ENCODE assay signal across 8 cellular contexts in the genomic region with DNA sequence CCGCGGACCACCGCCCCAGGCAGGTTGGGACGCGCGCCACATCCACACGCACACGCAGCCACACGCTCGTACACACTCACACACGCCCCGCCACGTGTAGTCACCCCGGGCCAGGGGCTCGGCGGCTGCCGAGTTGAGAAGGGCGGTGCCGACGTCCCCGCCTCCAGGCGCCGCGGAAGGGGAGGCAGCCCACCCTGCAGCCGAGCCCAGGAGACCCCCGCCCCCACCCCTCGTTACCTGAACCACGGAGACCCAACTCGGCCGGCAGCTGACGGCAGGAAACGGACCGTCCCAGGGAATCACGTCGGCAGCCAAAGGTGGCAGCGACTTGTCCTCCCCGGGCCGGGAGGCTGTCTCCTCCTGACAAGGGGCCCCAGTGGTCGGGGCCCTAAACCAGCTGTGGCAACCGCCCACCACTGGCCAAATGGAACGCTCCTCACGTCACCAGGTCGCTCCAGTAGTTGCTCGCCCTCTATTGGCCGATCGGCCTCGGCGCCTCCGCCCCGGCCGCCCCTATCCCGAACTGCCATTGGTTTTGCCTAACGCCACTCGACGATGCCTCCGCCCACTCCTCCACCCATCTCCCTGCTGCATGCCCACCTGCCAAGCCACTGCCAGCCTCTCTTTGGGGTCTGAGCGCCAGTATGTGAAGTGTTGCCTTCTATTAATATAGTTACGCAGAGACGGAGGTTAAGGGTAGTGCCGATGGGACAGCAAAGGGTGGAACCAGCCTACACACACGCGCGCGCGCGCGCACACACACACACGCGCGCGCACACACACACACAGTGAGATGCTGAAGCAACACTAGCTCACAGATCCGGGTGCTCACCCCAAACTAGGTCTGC. TPM values are rescaled to one million over a fixed set of nuclear protein-coding genes. Genes with fewer than 3 reads are reported as not detected.
DNase-seq lines count a peak whose midpoint lies in the region; ATAC-seq and TF ChIP-seq lines count a peak whose summit lies in the region.

A gene (minus strand): TSS at position 428 of the 848 bp plus-strand sequence. CDS start 1,941 bp downstream, outside the sequence.

- no peaks in the 10 kb centered on the region for H3K36me3 Mint-ChIP-seq in activated T-cell treated with anti-CD3 and anti-CD28 coated beads, Interleukin-2, amount 50 U/mL, for 72 hours (ENCODE audit: insufficient read depth in 2 of 2)

- H3K27me3 Mint-ChIP-seq in activated T-cell treated with anti-CD3 and anti-CD28 coated beads, Interleukin-2, amount 50 U/mL, for 72 hours (ENCODE audit: low read depth) = peaks cover 30% of the 10 kb centered on the region

- TF ChIP-seq CTCF in KMS-11 (conservative IDR thresholded peaks at IDR 0.05; ENCODE audit: low read depth, low read length) (peak; percentile 31; the same call in 1 of the 2 replicates), Panc1 (IDR thresholded peaks at IDR 0.05) (no peak), esophagus squamous epithelium (IDR thresholded peaks at IDR 0.05) (peak in 2 of 6 experiments; percentile 22 to 41)

- peak within 1 kb of the TSS; percentile 54 for H3K27ac Mint-ChIP-seq in activated T-cell treated with anti-CD3 and anti-CD28 coated beads, Interleukin-2, amount 50 U/mL, for 72 hours

- H3K36me3 ChIP-seq in KMS-11 (ENCODE audit: insufficient read depth) (no peaks in the 10 kb centered on the region), Panc1 (ENCODE audit: control insufficient read depth, insufficient read depth, low read length) (no peaks in the 10 kb centered on the region), esophagus squamous epithelium (peaks cover 0 to 5% (median 0%) of the 10 kb centered on the region in 3 donors)

- H2AFZ ChIP-seq in KMS-11 (ENCODE audit: low read depth) = peak within 1 kb of the TSS; percentile 87

- peak; percentile 94 for DNase-seq in DMS53 (lab: John Stamatoyannopoulos, UW)
- peak; percentile 61 for DNase-seq in Panc1 (ENCODE audit: low read depth, low spot score)
- DNase-seq in activated T-cell treated with anti-CD3 and anti-CD28 coated beads, Interleukin-2, amount 50 U/mL, for 72 hours = peak; percentile 87 to 91
- peak; percentile 4 for DNase-seq in esophagus squamous epithelium (lab: John Stamatoyannopoulos, UW)
- peak; percentile 85 for DNase-seq in myocyte (ENCODE audit: low read depth)
- DNase-seq in stimulated activated CD8-positive, alpha-beta memory T cell treated with anti-CD3 and anti-CD28 coated beads, Interleukin-7, amount 100 ng/mL, for 4 hours (ENCODE audit: low read depth in 2 of 2) = peak; percentile 75 to 78

- peaks cover 29% of the 10 kb centered on the region for H3K4me1 Mint-ChIP-seq in activated T-cell treated with anti-CD3 and anti-CD28 coated beads, Interleukin-2, amount 50 U/mL, for 72 hours (ENCODE audit: low read depth)

- POLR2A ChIA-PET in Panc1 (lab: Charles Lee) = interaction anchor here (0.6 kb wide), 1 partner anchor 12 kb away, joined by 5 read pairs; no protein-coding TSS in a partner anchor

- TF ChIP-seq POLR2A in esophagus squamous epithelium (IDR thresholded peaks at IDR 0.05) = peak in 2 of 4 donors; percentile 40 to 57

- CTCF ChIA-PET in Panc1 (lab: Charles Lee) = interaction anchor here (0.6 kb wide), 1 partner anchor 71 kb away, joined by 6 read pairs; no protein-coding TSS in a partner anchor

- H3K9me3 ChIP-seq in Panc1 (ENCODE audit: control insufficient read depth, insufficient read depth, low read depth, low read length) (no peaks in the 10 kb centered on the region), esophagus squamous epithelium (no peaks in the 10 kb centered on the region)

- H3K4me2 ChIP-seq in KMS-11 = peak within 1 kb of the TSS; percentile 85

- 0 to 31% methylated on average over 13 to 15 of the region's 72 CpGs for WGBS in esophagus squamous epithelium, 2 donors

- H3K79me2 ChIP-seq in KMS-11 (ENCODE audit: insufficient read depth, low read depth) = no peaks in the 10 kb centered on the region

- intact Hi-C loops in Panc1 (cut with micrococcal nuclease; ENCODE audit: unreplicated experiment) (no loop called here), esophagus squamous epithelium (cut with DNase I) (no loop called here)

- peak within 1 kb of the TSS; percentile 92 to 93 for H3K4me3 Mint-ChIP-seq in activated T-cell treated with anti-CD3 and anti-CD28 coated beads, Interleukin-2, amount 50 U/mL, for 72 hours

- no TSS peak for BruUV-seq in Panc1 (replicated peaks; lab: Mats Ljungman, UMichigan)

- H3K27ac ChIP-seq in KMS-11 (peak within 1 kb of the TSS; percentile 26; the same call in 1 of the 2 replicates), Panc1 (ENCODE audit: low read length) (peak within 1 kb of the TSS; percentile 70), esophagus squamous epithelium (peak within 1 kb of the TSS; percentile 81 to 90 (median 88))

- peak; percentile 99 for ATAC-seq in GM21737 (IDR thresholded peaks at IDR 0.05; ENCODE audit: unreplicated experiment)
- peak; percentile 98 for ATAC-seq in Panc1
- peak; percentile 96 for ATAC-seq in activated T-cell treated with anti-CD3 and anti-CD28 coated beads, Interleukin-2, amount 50 U/mL, for 72 hours (replicated peaks in 1 of 2)

- H3K27me3 ChIP-seq in KMS-11 (ENCODE audit: insufficient read depth, low read depth) (no peaks in the 10 kb centered on the region), Panc1 (ENCODE audit: control insufficient read depth, insufficient read depth, low read length) (peaks cover 5% of the 10 kb centered on the region; the same call in 1 of the 2 replicates), esophagus squamous epithelium (no peaks in the 10 kb centered on the region)

- H3K4me3 ChIP-seq in KMS-11 (IDR thresholded peaks at IDR 0.05; ENCODE audit: insufficient read depth, low read depth, low read length) (no peak within 1 kb of the TSS), Panc1 (ENCODE audit: low read depth in 2 of 2, low read length in 2 of 2) (peak within 1 kb of the TSS; percentile 67 to 97), esophagus squamous epithelium (peak within 1 kb of the TSS; percentile 67 to 79 (median 72))

- H4K20me1 ChIP-seq in KMS-11 (ENCODE audit: insufficient read depth) = no peaks in the 10 kb centered on the region

- no peaks in the 10 kb centered on the region for H3K9me3 Mint-ChIP-seq in activated T-cell treated with anti-CD3 and anti-CD28 coated beads, Interleukin-2, amount 50 U/mL, for 72 hours

- peaks cover 12% of the 10 kb centered on the region for H3K4me1 ChIP-seq in KMS-11 (ENCODE audit: low read depth, poor library complexity, severe bottlenecking)
- peaks cover 8% of the 10 kb centered on the region for H3K4me1 ChIP-seq in Panc1 (ENCODE audit: control insufficient read depth, insufficient read depth, low read length)
- H3K4me1 ChIP-seq in esophagus squamous epithelium = peaks cover 0 to 25% (median 0%) of the 10 kb centered on the region in 3 donors

- H3K9ac ChIP-seq in KMS-11 = peak within 1 kb of the TSS; percentile 81

- in situ Hi-C loops in Panc1 (cut with HindIII; ENCODE audit: low pct_unique_long_range_greater_than_20kb, low sequenced_read_pairs) = no loop called here

RNA-seq across cellular contexts. Expression of the gene that starts here (rescaled TPM):
- total RNA-seq in Panc1 (2021; ENCODE audit: unreplicated experiment) (57.2 TPM), esophagus squamous epithelium (10 to 100 TPM; 11.3 to 22.3 (median 12.8) TPM), myocyte (27.0 and 41.1 TPM in 2 replicates)
- polyA plus RNA-seq in Panc1 (2012; ENCODE audit: insufficient read length) = 37.8 TPM
- total RNA-seq in activated T-cell treated with anti-CD3 and anti-CD28 coated beads, Interleukin-2, amount 50 U/mL, for 72 hours = 10 to 100 TPM; 12.6 to 12.8 TPM
- 42.0 TPM for polyA plus RNA-seq in myocyte (2012)

Comparison
In these comparisons a context has a peak if more than half of its experiments do, and no peak if none do; other contexts are left out.
1. DNase-seq: peak in every context shown above with its lines; median percentile 94 in DMS53; 89 in activated T-cell treated with anti-CD3 and anti-CD28 coated beads, Interleukin-2, amount 50 U/mL, for 72 hours; 85 in myocyte; 76 in stimulated activated CD8-positive, alpha-beta memory T cell treated with anti-CD3 and anti-CD28 coated beads, Interleukin-7, amount 100 ng/mL, for 4 hours; 61 in Panc1; 4 in esophagus squamous epithelium.
2. H3K27ac ChIP-seq: peak in every context shown above with its lines; median percentile 88 in esophagus squamous epithelium; 70 in Panc1; 26 in KMS-11.